ENCODE assay signal across 9 cellular contexts in genomic region chr3:14946749-14947104, GRCh38. TPM values are rescaled to one million over a fixed set of nuclear protein-coding genes. Genes with fewer than 3 reads are reported as not detected.
DNase-seq lines count a peak whose midpoint lies in the region; ATAC-seq, FAIRE-seq and TF ChIP-seq lines count a peak whose summit lies in the region.
"Had no signal": no experiment of that assay in that cellular context is flagged by ENCODE, and none has a peak within 500 bp of the region (broad histone marks: within the 10 kb centered on the region; RNA-seq: fewer than 3 reads in every experiment).

No MANE protein-coding gene starts in this region.

- H3K4me1 ChIP-seq in CD4-positive, CD25-positive, alpha-beta regulatory T cell (ENCODE audit: control insufficient read depth, insufficient read depth, low read length, poor library complexity, severe bottlenecking): peaks cover 31% of the 10 kb centered on the region
- H3K4me1 ChIP-seq in endocrine pancreas (ENCODE audit: control insufficient read depth, insufficient read depth, low read length): peaks cover 18% of the 10 kb centered on the region
- H3K4me1 ChIP-seq in neuronal stem cell (ENCODE audit: control insufficient read depth in 2 of 2, insufficient read depth in 1 of 2, low read depth in 1 of 2, low read length in 2 of 2): peaks cover 5 to 6% of the 10 kb centered on the region in 2 donors

- peak overlapping the region; percentile 78 for H3K4me2 ChIP-seq in neuronal stem cell (ENCODE audit: insufficient read depth, low read length, poor library complexity, severe bottlenecking)

- H3K9me3 ChIP-seq in CD4-positive, CD25-positive, alpha-beta regulatory T cell (ENCODE audit: control insufficient read depth in 2 of 2, low read length in 2 of 2): no peaks in the 10 kb centered on the region
- H3K9me3 ChIP-seq in endocrine pancreas (ENCODE audit: control insufficient read depth, low read length) (no peaks in the 10 kb centered on the region), neuronal stem cell (replicated peaks in 1 of 2; ENCODE audit: control insufficient read depth in 2 of 2, insufficient read depth in 1 of 2, low read depth in 1 of 2, low read length in 2 of 2) (no peaks in the 10 kb centered on the region)

- H2AK5ac ChIP-seq in neuronal stem cell (ENCODE audit: low read depth, low read length): peak overlapping the region; percentile 10

- H3K4me1 Mint-ChIP-seq in CD4-positive, CD25-positive, alpha-beta regulatory T cell: peaks cover 26 to 61% (median 47%) of the 10 kb centered on the region in 4 donors

- no peaks in the 10 kb centered on the region for H3K9me3 Mint-ChIP-seq in CD4-positive, CD25-positive, alpha-beta regulatory T cell

- H2BK5ac ChIP-seq in neuronal stem cell (ENCODE audit: low read length): peak overlapping the region; percentile 55

- peak overlapping the region; percentile 89 for H3K4me3 ChIP-seq in CD4-positive, CD25-positive, alpha-beta regulatory T cell (ENCODE audit: low read depth, low read length)
- H3K4me3 ChIP-seq in NB4 (ENCODE audit: low read depth, low read length) (peak overlapping the region; percentile 95), endocrine pancreas (ENCODE audit: control insufficient read depth, insufficient read depth, low read length) (peak overlapping the region; percentile 89), neuronal stem cell (ENCODE audit: low read length in 2 of 2) (peak overlapping the region; percentile 78 to 90)

- H3K4ac ChIP-seq in neuronal stem cell (ENCODE audit: low read length): no peak overlapping the region

- TF ChIP-seq CTCF in NB4 (IDR thresholded peaks at IDR 0.05; ENCODE audit: low read depth, low read length): no peak

- peak overlapping the region; percentile 97 for H3K27ac ChIP-seq in CD4-positive, CD25-positive, alpha-beta regulatory T cell (ENCODE audit: insufficient read depth, low read length, poor library complexity, severe bottlenecking)
- H3K27ac ChIP-seq in neuronal stem cell (replicated peaks; ENCODE audit: low read length): peak overlapping the region; percentile 86

- WGBS in neuronal stem cell (ENCODE audit: extremely low coverage in 2 of 2, insufficient read length in 2 of 2, insufficient replicate concordance in 1 of 2), 2 donors: no CpG with 5 or more reads among the region's 8 CpGs

- no peak overlapping the region for H3K14ac ChIP-seq in neuronal stem cell (ENCODE audit: low read length)

- FAIRE-seq in GM12892 (lab: Jason Lieb, UNC): no peak
- FAIRE-seq: islet of Langerhans had no signal

- no peak overlapping the region for H4K8ac ChIP-seq in neuronal stem cell (ENCODE audit: low read depth, low read length)

- H3K36me3 ChIP-seq in CD4-positive, CD25-positive, alpha-beta regulatory T cell (ENCODE audit: control insufficient read depth, insufficient read depth, low read length): peaks cover 25% of the 10 kb centered on the region
- peaks cover 3% of the 10 kb centered on the region for H3K36me3 ChIP-seq in endocrine pancreas (ENCODE audit: control insufficient read depth, insufficient read depth, low read length)
- peaks cover 10 to 68% of the 10 kb centered on the region in 2 donors for H3K36me3 ChIP-seq in neuronal stem cell (replicated peaks in 1 of 2; ENCODE audit: control insufficient read depth in 2 of 2, insufficient read depth in 2 of 2, low read length in 2 of 2)

- H4K91ac ChIP-seq in neuronal stem cell (ENCODE audit: low read depth, low read length, poor library complexity): no peak overlapping the region

- H3K27me3 Mint-ChIP-seq in CD4-positive, CD25-positive, alpha-beta regulatory T cell: peaks cover 4% of the 10 kb centered on the region

- H3K23ac ChIP-seq in neuronal stem cell (ENCODE audit: low read depth, low read length, poor library complexity): peak overlapping the region; percentile 95

- H3K27ac Mint-ChIP-seq in CD4-positive, CD25-positive, alpha-beta regulatory T cell: peak overlapping the region; percentile 92 to 97 (median 95)

- TF ChIP-seq POLR2A in NB4 (IDR thresholded peaks at IDR 0.05; ENCODE audit: extremely low read depth, insufficient read length): no peak
- TF ChIP-seq POLR2A in GM12892 (IDR thresholded peaks at IDR 0.05; ENCODE audit: low read depth, low read length): no peak

- H3K79me1 ChIP-seq in neuronal stem cell (ENCODE audit: low read depth, low read length): peaks cover 4% of the 10 kb centered on the region

- peaks cover 14% of the 10 kb centered on the region for H3K36me3 Mint-ChIP-seq in CD4-positive, CD25-positive, alpha-beta regulatory T cell

- no peak for DNase-seq in CD4-positive, CD25-positive, alpha-beta regulatory T cell
- DNase-seq in NB4 (ENCODE audit: low read depth): no peak
- DNase-seq in neuronal stem cell (ENCODE audit: low spot score): no peak
- DNase-seq in stimulated activated CD8-positive, alpha-beta memory T cell treated with anti-CD3 and anti-CD28 coated beads, Interleukin-4, amount 100 ng/mL, for 48 hours: no peak
- no peak for DNase-seq in GM12892 (ENCODE audit: insufficient read length)

- H3K9ac ChIP-seq in endocrine pancreas (ENCODE audit: control insufficient read depth, insufficient read depth, low read length) (peak overlapping the region; percentile 70), neuronal stem cell (ENCODE audit: low read depth, low read length, poor library complexity) (peak overlapping the region; percentile 98)

- H2BK12ac ChIP-seq in neuronal stem cell (ENCODE audit: low read length): no peak overlapping the region

- H2BK15ac ChIP-seq in neuronal stem cell (ENCODE audit: low read length): peak overlapping the region; percentile 2

- no peak overlapping the region for H3K18ac ChIP-seq in neuronal stem cell (ENCODE audit: low read length)

- no peak overlapping the region for H2BK120ac ChIP-seq in neuronal stem cell (ENCODE audit: low read depth, low read length)

- peak overlapping the region; percentile 92 for H2AFZ ChIP-seq in neuronal stem cell (ENCODE audit: low read length)

- peak overlapping the region; percentile 91 to 96 (median 93) for H3K4me3 Mint-ChIP-seq in CD4-positive, CD25-positive, alpha-beta regulatory T cell

- no peaks in the 10 kb centered on the region for H3K27me3 ChIP-seq in CD4-positive, CD25-positive, alpha-beta regulatory T cell (ENCODE audit: control insufficient read depth, insufficient read depth, low read length)
- H3K27me3 ChIP-seq in endocrine pancreas (ENCODE audit: control insufficient read depth, insufficient read depth, low read length) (no peaks in the 10 kb centered on the region), neuronal stem cell (ENCODE audit: control insufficient read depth in 3 of 3, insufficient read depth in 3 of 3, low read depth in 1 of 3, low read length in 3 of 3) (no peaks in the 10 kb centered on the region)

- no peak for ATAC-seq in CD4-positive, CD25-positive, alpha-beta regulatory T cell (ENCODE audit: low read depth in 2 of 2)
- ATAC-seq in HG02852 (IDR thresholded peaks at IDR 0.05; ENCODE audit: unreplicated experiment) (no peak), GM21528 (IDR thresholded peaks at IDR 0.05; ENCODE audit: low FRiP score, unreplicated experiment) (no peak)

RNA-seq across cellular contexts. Expression of gene NR2C2, which starts 0.7 kb away (rescaled TPM):
- 61.5 TPM for total RNA-seq in CD4-positive, CD25-positive, alpha-beta regulatory T cell
- polyA plus RNA-seq in CD4-positive, CD25-positive, alpha-beta regulatory T cell: 10 to 100 TPM in 3 of 4 donors, 1 to 10 TPM in 1; 9.3 to 13.8 (median 11.4) TPM
- polyA plus RNA-seq in neuronal stem cell (2013, experiment 1 of 2): 21.0 TPM
- polyA plus RNA-seq in neuronal stem cell (2013, experiment 2 of 2): 22.1 TPM
- 16.0 TPM for polyA plus RNA-seq in GM12892 (2012; ENCODE audit: missing spikeins)
